Comparison of ENCODE assay signal across 8 cellular contexts in genomic region chr11:17979770-17980371, GRCh38. TPM values are rescaled to one million over a fixed set of nuclear protein-coding genes. Genes with fewer than 3 reads are reported as not detected.
A peak's percentile ranks its signal among the peaks of the same experiment; 100 is the strongest.
DNase-seq lines count a peak whose midpoint lies in the region; ATAC-seq and TF ChIP-seq lines count a peak whose summit lies in the region.

No MANE protein-coding gene starts in this region.

- CTCF ChIA-PET in OCI-LY7 (lab: Charles Lee; ENCODE audit: unreplicated experiment) = interaction anchor here (2.1 kb wide), 1 partner anchor 248 kb away, joined by 14 read pairs; no protein-coding TSS in a partner anchor

- no peaks in the 10 kb centered on the region for H3K9me2 ChIP-seq in OCI-LY7 (ENCODE audit: insufficient read depth, low read length)

- H3K9me3 Mint-ChIP-seq in HFFc6 = no peaks in the 10 kb centered on the region
- no peaks in the 10 kb centered on the region for H3K9me3 Mint-ChIP-seq in activated naive CD8-positive, alpha-beta T cell treated with anti-CD3 and anti-CD28 coated beads for 36 hours

- ATAC-seq in HG03280 (IDR thresholded peaks at IDR 0.05; ENCODE audit: unreplicated experiment) (no peak), GM21381 (IDR thresholded peaks at IDR 0.05; ENCODE audit: unreplicated experiment) (no peak)

- no peaks in the 10 kb centered on the region for H3K4me1 ChIP-seq in OCI-LY7 (ENCODE audit: insufficient read depth, low read length, poor library complexity, severe bottlenecking)
- H3K4me1 ChIP-seq in right atrium auricular region = peaks cover 0 to 7% of the 10 kb centered on the region in 2 donors
- H3K4me1 ChIP-seq in spleen = peaks cover 0 to 17% (median 5%) of the 10 kb centered on the region in 6 donors

- H3K27ac ChIP-seq in OCI-LY7 (ENCODE audit: low read depth, low read length, poor library complexity, severe bottlenecking) = no peak overlapping the region
- H3K27ac ChIP-seq in right atrium auricular region = no peak overlapping the region
- no peak overlapping the region for H3K27ac ChIP-seq in spleen

- no peak overlapping the region for H3K4me3 Mint-ChIP-seq in HFFc6
- H3K4me3 Mint-ChIP-seq in activated naive CD8-positive, alpha-beta T cell treated with anti-CD3 and anti-CD28 coated beads for 36 hours = no peak overlapping the region

- H4K20me1 ChIP-seq in OCI-LY7 (ENCODE audit: insufficient read depth, low read length) = no peaks in the 10 kb centered on the region

- H3K4me3 ChIP-seq in OCI-LY7 (ENCODE audit: low read depth, low read length, poor library complexity, severe bottlenecking) (no peak overlapping the region), right atrium auricular region (no peak overlapping the region), spleen (no peak overlapping the region)

- no peaks in the 10 kb centered on the region for H3K79me2 ChIP-seq in OCI-LY7 (ENCODE audit: insufficient read depth, low read depth, low read length)

- no TSS peak for BruUV-seq in OCI-LY7 (replicated peaks; lab: Mats Ljungman, UMichigan)

- peaks cover 7% of the 10 kb centered on the region for H3K36me3 Mint-ChIP-seq in HFFc6 (ENCODE audit: low read depth)
- peaks cover 25% of the 10 kb centered on the region for H3K36me3 Mint-ChIP-seq in activated naive CD8-positive, alpha-beta T cell treated with anti-CD3 and anti-CD28 coated beads for 36 hours

- H3K27me3 ChIP-seq in right atrium auricular region (no peaks in the 10 kb centered on the region), spleen (replicated peaks in 1 of 7) (no peaks in the 10 kb centered on the region)

- H3K9me3 ChIP-seq in OCI-LY7 (ENCODE audit: low read length) (no peaks in the 10 kb centered on the region), right atrium auricular region (no peaks in the 10 kb centered on the region), spleen (no peaks in the 10 kb centered on the region)

- no peaks in the 10 kb centered on the region for H3K4me1 Mint-ChIP-seq in HFFc6 (ENCODE audit: low read depth)
- H3K4me1 Mint-ChIP-seq in activated naive CD8-positive, alpha-beta T cell treated with anti-CD3 and anti-CD28 coated beads for 36 hours = no peaks in the 10 kb centered on the region

- DNase-seq in DMS114 treated with DMSO at 0.1 percent for 48 hours (lab: John Stamatoyannopoulos, UW; ENCODE audit: unreplicated experiment) (peak; percentile 4), HFFc6 (no peak), OCI-LY7 (ENCODE audit: low spot score) (peak; percentile 55), right atrium auricular region (ENCODE audit: low spot score) (no peak), spleen (no peak)
- DNase-seq in activated naive CD8-positive, alpha-beta T cell treated with anti-CD3 and anti-CD28 coated beads for 36 hours = peak; percentile 6

- H3K27me3 Mint-ChIP-seq in HFFc6 (ENCODE audit: insufficient read depth) = peaks cover 2% of the 10 kb centered on the region; the same call in 1 of the 2 replicates
- H3K27me3 Mint-ChIP-seq in activated naive CD8-positive, alpha-beta T cell treated with anti-CD3 and anti-CD28 coated beads for 36 hours = no peaks in the 10 kb centered on the region

- no peak overlapping the region for H3K4me2 ChIP-seq in OCI-LY7 (ENCODE audit: low read length)

- TF ChIP-seq POLR2A in spleen (IDR thresholded peaks at IDR 0.05) = no peak

- H3K36me3 ChIP-seq in OCI-LY7 (ENCODE audit: insufficient read depth, low read length) (peaks cover 16% of the 10 kb centered on the region), right atrium auricular region (no peaks in the 10 kb centered on the region), spleen (peaks cover 0 to 74% (median 17%) of the 10 kb centered on the region in 6 donors)

- POLR2A ChIA-PET in OCI-LY7 (lab: Charles Lee) = interaction anchor here (2.1 kb wide), 1 partner anchor 14 kb away, joined by 5 read pairs; no protein-coding TSS in a partner anchor

- WGBS in spleen, 5 donors = 41 to 45% (median 43%) methylated on average over 7 of the region's 7 CpGs

- no peak overlapping the region for H3K27ac Mint-ChIP-seq in HFFc6
- H3K27ac Mint-ChIP-seq in activated naive CD8-positive, alpha-beta T cell treated with anti-CD3 and anti-CD28 coated beads for 36 hours = no peak overlapping the region

- intact Hi-C loops in OCI-LY7 (cut with micrococcal nuclease; ENCODE audit: unreplicated experiment) = loop anchor here (1.0 kb wide), 2 partner anchors 249 to 381 kb away; no protein-coding TSS in a partner anchor
- intact Hi-C loops in spleen (cut with DNase I; ENCODE audit: low total_unique reads) = loop anchor here (2.0 to 10.0 kb wide), 3 partner anchors 219 to 383 kb away; no protein-coding TSS in a partner anchor

- H2AFZ ChIP-seq in OCI-LY7 (ENCODE audit: low read length) = no peak overlapping the region

- TF ChIP-seq CTCF in HFFc6 (IDR thresholded peaks at IDR 0.05) = peak; percentile 99
- TF ChIP-seq CTCF in OCI-LY7 (conservative IDR thresholded peaks at IDR 0.05; ENCODE audit: low read length) = peak; percentile 92
- TF ChIP-seq CTCF in right atrium auricular region (IDR thresholded peaks at IDR 0.05) = peak; percentile 97
- peak; percentile 82 to 95 (median 89) for TF ChIP-seq CTCF in spleen (IDR thresholded peaks at IDR 0.05 in 8 of 11, conservative IDR thresholded peaks at IDR 0.05 in 3 of 11)

RNA-seq across cellular contexts. Expression of gene SERGEF, which starts 33.0 kb away (rescaled TPM):
- 10 to 100 TPM; 13.5 to 19.3 (median 17.7) TPM for total RNA-seq in HFFc6 (2021; fragmentation: NEBNext Ultra II Directional; extraction: Animal tissue kit (Norgen Biotek cat#: 25700))
- total RNA-seq in OCI-LY7 (2014; rRNA removed; shearing (Covaris generic)) = 35.4 and 47.1 TPM in 2 replicates
- 42.2 and 43.8 TPM in 2 replicates for total RNA-seq in OCI-LY7 (2022)
- total RNA-seq in activated naive CD8-positive, alpha-beta T cell treated with anti-CD3 and anti-CD28 coated beads for 36 hours = 10 to 100 TPM; 37.0 to 38.0 TPM
- 10 to 100 TPM; 18.1 to 27.6 TPM for total RNA-seq in right atrium auricular region
- total RNA-seq in spleen = 10 to 100 TPM; 29.0 to 43.9 (median 35.9) TPM
- 10 to 100 TPM; 46.6 to 55.5 (median 55.1) TPM for polyA plus RNA-seq in spleen

Comparison
In these comparisons a context has a peak if more than half of its experiments do, and no peak if none do; other contexts are left out.
1. DNase-seq: peak in DMS114 treated with DMSO at 0.1 percent for 48 hours (single experiment), OCI-LY7 (single experiment) and activated naive CD8-positive, alpha-beta T cell treated with anti-CD3 and anti-CD28 coated beads for 36 hours (single experiment); none in HFFc6 (single experiment), right atrium auricular region (single experiment) and spleen (single experiment).
2. Peak in every context shown above with its lines, with median percentiles within 50 percentile points of each other: CTCF ChIP-seq.